9 cellular contexts compared by ENCODE assay signal in the genomic region with DNA sequence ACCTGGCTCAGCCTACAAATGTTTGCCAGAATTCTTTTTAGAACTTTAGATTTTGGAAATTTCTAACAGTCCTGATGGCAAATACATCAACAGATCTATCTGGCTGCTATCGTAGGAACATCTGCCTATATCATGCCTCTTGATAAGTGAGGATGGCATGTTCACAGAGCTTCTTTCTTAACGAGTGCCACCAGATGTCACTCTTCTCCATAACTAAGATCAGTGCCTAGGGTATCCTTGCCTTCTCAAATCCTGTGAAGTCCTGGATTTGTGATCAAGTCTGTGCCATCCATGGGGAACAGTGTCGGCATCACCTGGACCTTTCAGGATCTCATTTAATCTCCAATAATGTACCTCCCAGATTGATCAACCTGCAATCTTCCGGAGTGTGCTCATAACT. TPM values are rescaled to one million over a fixed set of nuclear protein-coding genes. Genes with fewer than 3 reads are reported as not detected.
DNase-seq lines count a peak whose midpoint lies in the region; ATAC-seq and TF ChIP-seq lines count a peak whose summit lies in the region.
"Had no signal": no experiment of that assay in that cellular context is flagged by ENCODE, and none has a peak within 500 bp of the region (broad histone marks: within the 10 kb centered on the region; RNA-seq: fewer than 3 reads in every experiment).

No MANE protein-coding gene starts in this region.

- no peak overlapping the region for H3K27ac Mint-ChIP-seq in activated naive CD4-positive, alpha-beta T cell treated with anti-CD3 and anti-CD28 coated beads, Interleukin-2, amount 50 U/mL, for 72 hours
- H3K27ac Mint-ChIP-seq in activated T-helper 17 cell treated with anti-CD3 and anti-CD28 coated beads, Interleukin-2, amount 50 U/mL, for 72 hours = no peak overlapping the region

- no peaks in the 10 kb centered on the region for H3K9me3 ChIP-seq in lower lobe of right lung

- no peaks in the 10 kb centered on the region for H3K4me1 Mint-ChIP-seq in activated T-helper 17 cell treated with anti-CD3 and anti-CD28 coated beads, Interleukin-2, amount 50 U/mL, for 72 hours

- H3K27me3 Mint-ChIP-seq in activated T-helper 17 cell treated with anti-CD3 and anti-CD28 coated beads, Interleukin-2, amount 50 U/mL, for 72 hours = peaks cover 25% of the 10 kb centered on the region

- intact Hi-C loops in lower lobe of right lung (cut with DNase I) = no loop called here

- H3K36me3 Mint-ChIP-seq in activated naive CD4-positive, alpha-beta T cell treated with anti-CD3 and anti-CD28 coated beads, Interleukin-2, amount 50 U/mL, for 72 hours = no peaks in the 10 kb centered on the region
- H3K36me3 Mint-ChIP-seq in activated T-helper 17 cell treated with anti-CD3 and anti-CD28 coated beads, Interleukin-2, amount 50 U/mL, for 72 hours (ENCODE audit: low read depth) = no peaks in the 10 kb centered on the region

- H3K27me3 ChIP-seq in lower lobe of right lung (ENCODE audit: low read depth) = no peaks in the 10 kb centered on the region

- in situ Hi-C loops in astrocyte of the spinal cord (cut with HindIII; ENCODE audit: low sequenced_read_pairs) = no loop called here

- peak; percentile 24 for TF ChIP-seq CTCF in astrocyte of the spinal cord (IDR thresholded peaks at IDR 0.05; ENCODE audit: low read depth, low read length)
- peak; percentile 30 for TF ChIP-seq CTCF in lower lobe of right lung (IDR thresholded peaks at IDR 0.05)

- H3K4me1 ChIP-seq in lower lobe of right lung = no peaks in the 10 kb centered on the region

- H3K27ac ChIP-seq in lower lobe of right lung = no peak overlapping the region

- H3K36me3 ChIP-seq in lower lobe of right lung = no peaks in the 10 kb centered on the region

- H3K4me3 ChIP-seq in astrocyte of the spinal cord (ENCODE audit: low read depth, low read length) = no peak overlapping the region
- no peak overlapping the region for H3K4me3 ChIP-seq in lower lobe of right lung

- no peaks in the 10 kb centered on the region for H3K9me3 Mint-ChIP-seq in activated naive CD4-positive, alpha-beta T cell treated with anti-CD3 and anti-CD28 coated beads, Interleukin-2, amount 50 U/mL, for 72 hours
- peaks cover 2% of the 10 kb centered on the region for H3K9me3 Mint-ChIP-seq in activated T-helper 17 cell treated with anti-CD3 and anti-CD28 coated beads, Interleukin-2, amount 50 U/mL, for 72 hours

- DNase-seq in ELR (ENCODE audit: low read depth) (peak; percentile 61), MV-4-11 (lab: John Stamatoyannopoulos, UW) (peak; percentile 46), astrocyte of the spinal cord (ENCODE audit: low read depth, low spot score) (peak; percentile 38), lower lobe of right lung (no peak)
- no peak for DNase-seq in stimulated activated CD4-positive, alpha-beta T cell treated with anti-CD3 and anti-CD28 coated beads, Interleukin-4, amount 100 ng/mL, for 24 hours
- no peak for DNase-seq in activated naive CD4-positive, alpha-beta T cell treated with anti-CD3 and anti-CD28 coated beads, Interleukin-2, amount 50 U/mL, for 72 hours (ENCODE audit: low spot score in 2 of 2)

- ATAC-seq in lower lobe of right lung (no peak), HG02678 (IDR thresholded peaks at IDR 0.05; ENCODE audit: unreplicated experiment) (no peak)
- ATAC-seq in activated naive CD4-positive, alpha-beta T cell treated with anti-CD3 and anti-CD28 coated beads, Interleukin-2, amount 50 U/mL, for 72 hours = no peak
- no peak for ATAC-seq in activated T-helper 17 cell treated with anti-CD3 and anti-CD28 coated beads, Interleukin-2, amount 50 U/mL, for 72 hours (replicated peaks)

- no peak overlapping the region for H3K4me3 Mint-ChIP-seq in activated T-helper 17 cell treated with anti-CD3 and anti-CD28 coated beads, Interleukin-2, amount 50 U/mL, for 72 hours

RNA-seq across cellular contexts. Expression of a gene that starts 36.5 kb away (rescaled TPM):
- 6.8 TPM for total RNA-seq in lower lobe of right lung
- not detected for total RNA-seq in activated naive CD4-positive, alpha-beta T cell treated with anti-CD3 and anti-CD28 coated beads, Interleukin-2, amount 50 U/mL, for 72 hours
- not detected for total RNA-seq in activated T-helper 17 cell treated with anti-CD3 and anti-CD28 coated beads, Interleukin-2, amount 50 U/mL, for 72 hours
- total RNA-seq: pulmonary artery endothelial cell had no signal

RNA-seq across cellular contexts. Expression of a gene that starts 58.1 kb away (rescaled TPM):
- 4.2 TPM for total RNA-seq in lower lobe of right lung
- total RNA-seq in activated naive CD4-positive, alpha-beta T cell treated with anti-CD3 and anti-CD28 coated beads, Interleukin-2, amount 50 U/mL, for 72 hours = not detected
- not detected for total RNA-seq in activated T-helper 17 cell treated with anti-CD3 and anti-CD28 coated beads, Interleukin-2, amount 50 U/mL, for 72 hours
- total RNA-seq: pulmonary artery endothelial cell had no signal

Comparison
In these comparisons a context has a peak if more than half of its experiments do, and no peak if none do; other contexts are left out.
1. DNase-seq: peak in ELR (single experiment), MV-4-11 (single experiment) and astrocyte of the spinal cord (single experiment); none in lower lobe of right lung (single experiment), stimulated activated CD4-positive, alpha-beta T cell treated with anti-CD3 and anti-CD28 coated beads, Interleukin-4, amount 100 ng/mL, for 24 hours (single experiment) and activated naive CD4-positive, alpha-beta T cell treated with anti-CD3 and anti-CD28 coated beads, Interleukin-2, amount 50 U/mL, for 72 hours (0 of 2).